ENCODE assay signal across 8 cellular contexts in the genomic region with DNA sequence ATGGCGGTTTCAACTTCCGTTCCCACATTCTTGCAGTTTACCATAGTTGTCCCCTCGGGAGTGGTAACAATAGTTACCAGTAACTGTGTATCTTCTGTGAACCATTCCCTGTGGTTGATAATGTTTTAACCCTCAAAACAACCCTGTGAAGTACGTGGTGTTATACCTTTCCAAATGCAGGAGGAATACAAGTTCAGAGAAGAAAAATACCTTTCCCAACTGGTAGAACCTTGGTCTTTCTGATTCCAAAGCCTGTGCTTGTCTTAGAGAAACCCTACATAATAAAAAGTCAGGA. TPM values are rescaled to one million over a fixed set of nuclear protein-coding genes. Genes with fewer than 3 reads are reported as not detected.
DNase-seq lines count a peak whose midpoint lies in the region; ATAC-seq, FAIRE-seq and TF ChIP-seq lines count a peak whose summit lies in the region.

No MANE protein-coding gene starts in this region.

- H3K9me3 Mint-ChIP-seq in activated CD4-positive, alpha-beta T cell treated with anti-CD3 and anti-CD28 coated beads for 36 hours (ENCODE audit: low read depth) = no peaks in the 10 kb centered on the region

- H3K9me3 ChIP-seq in ectodermal cell (ENCODE audit: control insufficient read depth, low read length) (no peaks in the 10 kb centered on the region), osteoblast (ENCODE audit: low read depth, low read length) (no peaks in the 10 kb centered on the region)

- H3K4me3 ChIP-seq in KMS-11 (IDR thresholded peaks at IDR 0.05; ENCODE audit: insufficient read depth, low read depth, low read length) (peak overlapping the region; percentile 97), ectodermal cell (ENCODE audit: insufficient read depth, low read depth, low read length) (peak overlapping the region; percentile 75), osteoblast (ENCODE audit: insufficient read depth, low read length) (peak overlapping the region; percentile 84)

- H3K27me3 ChIP-seq in KMS-11 (ENCODE audit: insufficient read depth, low read depth) (no peaks in the 10 kb centered on the region), ectodermal cell (ENCODE audit: control insufficient read depth, insufficient read depth, low read length, poor library complexity, severe bottlenecking) (no peaks in the 10 kb centered on the region), osteoblast (ENCODE audit: insufficient read depth, low read length) (no peaks in the 10 kb centered on the region)

- peak overlapping the region; percentile 92 for H3K9ac ChIP-seq in KMS-11

- 0% methylated on average over 4 of the region's 4 CpGs for WGBS in ectodermal cell, 2 experiments

- H3K4me3 Mint-ChIP-seq in activated CD4-positive, alpha-beta T cell treated with anti-CD3 and anti-CD28 coated beads for 36 hours = peak overlapping the region; percentile 91

- peaks cover 22% of the 10 kb centered on the region; the same call in 1 of the 2 replicates for H4K20me1 ChIP-seq in KMS-11 (ENCODE audit: insufficient read depth)
- peaks cover 28% of the 10 kb centered on the region for H4K20me1 ChIP-seq in osteoblast (ENCODE audit: insufficient read depth, low read length)

- TF ChIP-seq CTCF in KMS-11 (conservative IDR thresholded peaks at IDR 0.05; ENCODE audit: low read depth, low read length) (no peak; the same call in 1 of the 2 replicates), osteoblast (IDR thresholded peaks at IDR 0.05; ENCODE audit: extremely low read depth, low read depth, low read length) (no peak)

- no peak for DNase-seq in activated CD4-positive, alpha-beta T cell treated with anti-CD3 and anti-CD28 coated beads for 36 hours
- DNase-seq in activated CD4-positive, alpha-beta T cell treated with anti-CD3 and anti-CD28 coated beads, Interleukin-2, amount 50 U/mL, for 1 hour = no peak
- DNase-seq in osteoblast (ENCODE audit: insufficient read length, low spot score, missing footprints) (peak; percentile 84), frontal cortex (ENCODE audit: low spot score in 2 of 2) (no peak), NOMO-1 treated with DMSO at 0.1 percent for 48 hours (lab: John Stamatoyannopoulos, UW; ENCODE audit: unreplicated experiment) (no peak), midbrain (lab: John Stamatoyannopoulos, UW) (no peak)

- H2AFZ ChIP-seq in KMS-11 (ENCODE audit: low read depth) (peak overlapping the region; percentile 91), osteoblast (ENCODE audit: low read length) (peak overlapping the region; percentile 71)

- H3K79me2 ChIP-seq in KMS-11 (ENCODE audit: insufficient read depth, low read depth) = peaks cover 70% of the 10 kb centered on the region
- peaks cover 83% of the 10 kb centered on the region for H3K79me2 ChIP-seq in osteoblast (ENCODE audit: insufficient read depth, low read length)

- H3K27me3 Mint-ChIP-seq in activated CD4-positive, alpha-beta T cell treated with anti-CD3 and anti-CD28 coated beads for 36 hours = no peaks in the 10 kb centered on the region

- H3K36me3 ChIP-seq in KMS-11 (ENCODE audit: insufficient read depth) (no peaks in the 10 kb centered on the region; the same call in 1 of the 2 replicates), ectodermal cell (ENCODE audit: control insufficient read depth, insufficient read depth, low read length) (peaks cover 15% of the 10 kb centered on the region), osteoblast (ENCODE audit: insufficient read depth, low read length) (peaks cover 20% of the 10 kb centered on the region)

- intact Hi-C loops in activated CD4-positive, alpha-beta T cell treated with anti-CD3 and anti-CD28 coated beads for 36 hours (cut with DNase I, micrococcal nuclease) = loop anchor here (1.0 to 10.0 kb wide), 13 partner anchors 24 to 1269 kb away; a partner anchor contains a TSS

- peaks cover 40% of the 10 kb centered on the region for H3K4me1 Mint-ChIP-seq in activated CD4-positive, alpha-beta T cell treated with anti-CD3 and anti-CD28 coated beads for 36 hours

- H3K4me2 ChIP-seq in KMS-11 (peak overlapping the region; percentile 98), osteoblast (ENCODE audit: insufficient read depth, low read length) (peak overlapping the region; percentile 99)

- H3K27ac Mint-ChIP-seq in activated CD4-positive, alpha-beta T cell treated with anti-CD3 and anti-CD28 coated beads for 36 hours = peak overlapping the region; percentile 96

- H3K4me1 ChIP-seq in KMS-11 (ENCODE audit: low read depth, poor library complexity, severe bottlenecking) (peaks cover 48% of the 10 kb centered on the region), ectodermal cell (ENCODE audit: control insufficient read depth, insufficient read depth, low read length) (peaks cover 7% of the 10 kb centered on the region), osteoblast (ENCODE audit: insufficient read depth, low read length) (peaks cover 50% of the 10 kb centered on the region)

- no peak for FAIRE-seq in frontal cortex (lab: Jason Lieb, UNC)

- H3K36me3 Mint-ChIP-seq in activated CD4-positive, alpha-beta T cell treated with anti-CD3 and anti-CD28 coated beads for 36 hours (ENCODE audit: low read depth) = peaks cover 37% of the 10 kb centered on the region

- H3K27ac ChIP-seq in KMS-11 = peak overlapping the region; percentile 74
- H3K27ac ChIP-seq in ectodermal cell (ENCODE audit: insufficient read depth, low read depth, low read length, poor library complexity, severe bottlenecking) = no peak overlapping the region
- peak overlapping the region; percentile 93 for H3K27ac ChIP-seq in osteoblast (ENCODE audit: low read depth, low read length)

- ATAC-seq in activated CD4-positive, alpha-beta T cell treated with anti-CD3 and anti-CD28 coated beads for 36 hours = no peak

- POLR2A ChIA-PET in activated CD4-positive, alpha-beta T cell treated with anti-CD3 and anti-CD28 coated beads for 36 hours (lab: Charles Lee) = interaction anchor here (0.6 to 1.6 kb wide), 3 partner anchors 8 to 328 kb away, joined by 4 to 6 read pairs (median 5); no protein-coding TSS in a partner anchor

- CTCF ChIA-PET in activated CD4-positive, alpha-beta T cell treated with anti-CD3 and anti-CD28 coated beads for 36 hours (lab: Charles Lee) = no interaction called here

RNA-seq across cellular contexts. Expression of a gene that starts 0.8 kb away (rescaled TPM):
- 10 to 100 TPM; 33.8 to 37.8 TPM for total RNA-seq in activated CD4-positive, alpha-beta T cell treated with anti-CD3 and anti-CD28 coated beads for 36 hours
- polyA plus RNA-seq in ectodermal cell (2013, experiment 1 of 4) = 132 TPM
- polyA plus RNA-seq in ectodermal cell (2013, experiment 2 of 4) = 132 TPM
- polyA plus RNA-seq in ectodermal cell (2013, experiment 3 of 4) = 103 TPM
- 105 TPM for polyA plus RNA-seq in ectodermal cell (2013, experiment 4 of 4)
- total RNA-seq in osteoblast (104 and 119 TPM in 2 replicates), frontal cortex (179 TPM)

RNA-seq across cellular contexts. Expression of a gene that starts 1.9 kb away (rescaled TPM):
- 10 to 100 TPM; 21.9 to 31.5 TPM for total RNA-seq in activated CD4-positive, alpha-beta T cell treated with anti-CD3 and anti-CD28 coated beads for 36 hours
- polyA plus RNA-seq in ectodermal cell (2013, experiment 1 of 4) = 76.2 TPM
- polyA plus RNA-seq in ectodermal cell (2013, experiment 2 of 4) = 67.5 TPM
- polyA plus RNA-seq in ectodermal cell (2013, experiment 3 of 4) = 62.4 TPM
- 65.5 TPM for polyA plus RNA-seq in ectodermal cell (2013, experiment 4 of 4)
- total RNA-seq in osteoblast (48.5 and 51.3 TPM in 2 replicates), frontal cortex (15.9 TPM)

RNA-seq across cellular contexts. Expression of a gene that starts 23.3 kb away (rescaled TPM):
- 10 to 100 TPM in 1 of 2 experiments, 1 to 10 TPM in 1; 7.6 to 12.3 TPM for total RNA-seq in activated CD4-positive, alpha-beta T cell treated with anti-CD3 and anti-CD28 coated beads for 36 hours
- 7.9 TPM for polyA plus RNA-seq in ectodermal cell (2013, experiment 1 of 4)
- 8.7 TPM for polyA plus RNA-seq in ectodermal cell (2013, experiment 2 of 4)
- 6.3 TPM for polyA plus RNA-seq in ectodermal cell (2013, experiment 3 of 4)
- 6.0 TPM for polyA plus RNA-seq in ectodermal cell (2013, experiment 4 of 4)
- total RNA-seq in osteoblast = 14.5 and 15.6 TPM in 2 replicates
- 9.0 TPM for total RNA-seq in frontal cortex
